Comparison of ENCODE assay signal across 23 cellular contexts in genomic region chr18:71471963-71472725, GRCh38.
"Had no signal": no experiment of that assay in that cellular context is flagged by ENCODE, and none has a peak within 500 bp of the region (broad histone marks: within the 10 kb centered on the region; RNA-seq: fewer than 3 reads in every experiment).

No MANE protein-coding gene starts in this region.

- H3K9me3 Mint-ChIP-seq: activated naive CD8-positive, alpha-beta T cell treated with anti-CD3 and anti-CD28 coated beads for 36 hours had no signal

- ATAC-seq: activated CD4-positive, CD25-positive, alpha-beta regulatory T cell treated with anti-CD3 and anti-CD28 coated beads, Interleukin-2, amount 50 U/mL, for 24 hours; body of pancreas; esophagus mucosa; naive thymus-derived CD4-positive, alpha-beta T cell; right cardiac atrium had no signal

- H3K4me3 Mint-ChIP-seq: activated naive CD8-positive, alpha-beta T cell treated with anti-CD3 and anti-CD28 coated beads for 36 hours; naive thymus-derived CD4-positive, alpha-beta T cell had no signal

- H3K9me3 ChIP-seq: body of pancreas had no signal

- H3K4me3 ChIP-seq: body of pancreas, lung, smooth muscle cell had no signal

- FAIRE-seq: colon, endometrium had no signal

- H3K27me3 ChIP-seq: body of pancreas had no signal

- H3K4me1 Mint-ChIP-seq: activated naive CD8-positive, alpha-beta T cell treated with anti-CD3 and anti-CD28 coated beads for 36 hours; naive thymus-derived CD4-positive, alpha-beta T cell had no signal

- H3K4me2 ChIP-seq: smooth muscle cell had no signal

- H3K27me3 Mint-ChIP-seq: activated naive CD8-positive, alpha-beta T cell treated with anti-CD3 and anti-CD28 coated beads for 36 hours; naive thymus-derived CD4-positive, alpha-beta T cell; progenitor cell of endocrine pancreas had no signal

- H3K27ac Mint-ChIP-seq: activated naive CD8-positive, alpha-beta T cell treated with anti-CD3 and anti-CD28 coated beads for 36 hours; naive thymus-derived CD4-positive, alpha-beta T cell; progenitor cell of endocrine pancreas had no signal

- H3K27ac ChIP-seq: body of pancreas had no signal

- H3K4me1 ChIP-seq: body of pancreas had no signal

- DNase-seq: activated CD4-positive, alpha-beta T cell treated with anti-CD3 and anti-CD28 coated beads, Interleukin-2, amount 50 U/mL, for 1 hour; activated CD8-positive, alpha-beta memory T cell treated with anti-CD3 and anti-CD28 coated beads for 24 hours; activated gamma-delta T cell treated with Interleukin-2 at 50 U/mL for 16 hours; activated naive CD8-positive, alpha-beta T cell treated with anti-CD3 and anti-CD28 coated beads for 36 hours; amygdala; body of pancreas; caudate nucleus; hippocampal formation; naive thymus-derived CD4-positive, alpha-beta T cell; right cardiac atrium; stimulated activated CD4-positive, alpha-beta T cell treated with anti-CD3 and anti-CD28 coated beads, Interleukin-4, amount 100 ng/mL, for 4 hours; stimulated activated CD8-positive, alpha-beta memory T cell treated with anti-CD3 and anti-CD28 coated beads, Interleukin-4, amount 100 ng/mL, for 48 hours; stimulated activated naive CD4-positive, alpha-beta T cell treated with Interleukin-2 at 50 U/mL for 16 hours; substantia nigra; SW 1271; trophoblast cell had no signal

- H3K36me3 Mint-ChIP-seq: activated naive CD8-positive, alpha-beta T cell treated with anti-CD3 and anti-CD28 coated beads for 36 hours; naive thymus-derived CD4-positive, alpha-beta T cell had no signal
